1 cellular context compared by ENCODE assay signal in the genomic region with DNA sequence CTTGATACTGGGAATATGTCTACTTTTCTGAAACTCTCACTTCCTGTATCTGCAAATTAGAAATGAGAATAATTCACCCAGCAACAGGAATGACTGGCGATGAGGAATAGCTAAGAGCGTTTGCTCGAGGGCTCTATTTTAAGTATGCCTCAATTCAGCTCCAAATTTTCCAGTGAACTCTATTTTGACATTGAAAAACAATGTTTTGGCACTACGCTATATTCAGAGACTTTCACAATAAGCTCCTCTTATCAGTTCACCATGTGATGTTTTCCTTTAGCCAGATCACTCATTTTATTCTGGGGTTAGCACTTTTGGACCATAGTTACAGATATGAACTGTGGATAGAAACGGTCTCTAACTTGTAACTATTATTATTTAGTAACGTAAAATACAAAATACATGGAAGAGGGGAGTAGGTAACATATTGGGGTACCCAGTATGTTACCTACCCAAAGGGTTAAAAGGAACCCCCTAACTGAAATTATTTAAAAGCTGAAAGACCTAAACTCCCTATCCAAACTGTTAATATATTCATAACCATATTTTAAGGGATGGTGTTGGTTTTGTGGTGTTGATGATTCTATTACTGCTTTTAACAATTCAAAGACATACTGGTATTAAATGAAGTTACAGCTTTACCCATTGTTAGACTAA.
TF ChIP-seq lines count a peak whose summit lies in the region.

No MANE protein-coding gene starts in this region.

TF ChIP-seq in K562, 482 proteins besides CTCF, POLR2A, EP300 and RAD21:
- TF ChIP-seq PHB (CRISPR knock-in tag; IDR thresholded peaks at IDR 0.05) = no peak
- no peak for TF ChIP-seq RUNX1 (IDR thresholded peaks at IDR 0.05; ENCODE audit: low read depth)
- no peak for TF ChIP-seq ZBED1 (IDR thresholded peaks at IDR 0.05)
- TF ChIP-seq, protein P1, sequence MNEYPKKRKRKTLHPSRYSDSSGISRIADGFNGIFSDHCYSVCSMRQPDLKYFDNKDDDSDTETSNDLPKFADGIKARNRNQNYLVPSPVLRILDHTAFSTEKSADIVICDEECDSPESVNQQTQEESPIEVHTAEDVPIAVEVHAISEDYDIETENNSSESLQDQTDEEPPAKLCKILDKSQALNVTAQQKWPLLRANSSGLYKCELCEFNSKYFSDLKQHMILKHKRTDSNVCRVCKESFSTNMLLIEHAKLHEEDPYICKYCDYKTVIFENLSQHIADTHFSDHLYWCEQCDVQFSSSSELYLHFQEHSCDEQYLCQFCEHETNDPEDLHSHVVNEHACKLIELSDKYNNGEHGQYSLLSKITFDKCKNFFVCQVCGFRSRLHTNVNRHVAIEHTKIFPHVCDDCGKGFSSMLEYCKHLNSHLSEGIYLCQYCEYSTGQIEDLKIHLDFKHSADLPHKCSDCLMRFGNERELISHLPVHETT (CRISPR knock-in tag; conservative IDR thresholded peaks at IDR 0.05 in 1 of 2, IDR thresholded peaks at IDR 0.05 in 1 of 2) = no peak
- no peak for TF ChIP-seq ZNF507 (tag; conservative IDR thresholded peaks at IDR 0.05)
- no peak for TF ChIP-seq SREBF1 (IDR thresholded peaks at IDR 0.05; ENCODE audit: borderline replicate concordance, low read depth, low read length)
- 0 out of 2 replicates have a peak, but pooled peaks have one; percentile 31 for TF ChIP-seq SMARCA4 (IDR thresholded peaks at IDR 0.05)
- TF ChIP-seq, protein P2, sequence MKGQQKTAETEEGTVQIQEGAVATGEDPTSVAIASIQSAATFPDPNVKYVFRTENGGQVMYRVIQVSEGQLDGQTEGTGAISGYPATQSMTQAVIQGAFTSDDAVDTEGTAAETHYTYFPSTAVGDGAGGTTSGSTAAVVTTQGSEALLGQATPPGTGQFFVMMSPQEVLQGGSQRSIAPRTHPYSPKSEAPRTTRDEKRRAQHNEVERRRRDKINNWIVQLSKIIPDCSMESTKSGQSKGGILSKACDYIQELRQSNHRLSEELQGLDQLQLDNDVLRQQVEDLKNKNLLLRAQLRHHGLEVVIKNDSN (CRISPR knock-in tag; IDR thresholded peaks at IDR 0.05) = no peak
- no peak for TF ChIP-seq ZNF212 (CRISPR knock-in tag; IDR thresholded peaks at IDR 0.05)
- no peak for TF ChIP-seq JUNB (CRISPR knock-in tag; conservative IDR thresholded peaks at IDR 0.05)
- no peak for TF ChIP-seq ZNF140 (CRISPR knock-in tag; IDR thresholded peaks at IDR 0.05)
- TF ChIP-seq, protein P3, sequence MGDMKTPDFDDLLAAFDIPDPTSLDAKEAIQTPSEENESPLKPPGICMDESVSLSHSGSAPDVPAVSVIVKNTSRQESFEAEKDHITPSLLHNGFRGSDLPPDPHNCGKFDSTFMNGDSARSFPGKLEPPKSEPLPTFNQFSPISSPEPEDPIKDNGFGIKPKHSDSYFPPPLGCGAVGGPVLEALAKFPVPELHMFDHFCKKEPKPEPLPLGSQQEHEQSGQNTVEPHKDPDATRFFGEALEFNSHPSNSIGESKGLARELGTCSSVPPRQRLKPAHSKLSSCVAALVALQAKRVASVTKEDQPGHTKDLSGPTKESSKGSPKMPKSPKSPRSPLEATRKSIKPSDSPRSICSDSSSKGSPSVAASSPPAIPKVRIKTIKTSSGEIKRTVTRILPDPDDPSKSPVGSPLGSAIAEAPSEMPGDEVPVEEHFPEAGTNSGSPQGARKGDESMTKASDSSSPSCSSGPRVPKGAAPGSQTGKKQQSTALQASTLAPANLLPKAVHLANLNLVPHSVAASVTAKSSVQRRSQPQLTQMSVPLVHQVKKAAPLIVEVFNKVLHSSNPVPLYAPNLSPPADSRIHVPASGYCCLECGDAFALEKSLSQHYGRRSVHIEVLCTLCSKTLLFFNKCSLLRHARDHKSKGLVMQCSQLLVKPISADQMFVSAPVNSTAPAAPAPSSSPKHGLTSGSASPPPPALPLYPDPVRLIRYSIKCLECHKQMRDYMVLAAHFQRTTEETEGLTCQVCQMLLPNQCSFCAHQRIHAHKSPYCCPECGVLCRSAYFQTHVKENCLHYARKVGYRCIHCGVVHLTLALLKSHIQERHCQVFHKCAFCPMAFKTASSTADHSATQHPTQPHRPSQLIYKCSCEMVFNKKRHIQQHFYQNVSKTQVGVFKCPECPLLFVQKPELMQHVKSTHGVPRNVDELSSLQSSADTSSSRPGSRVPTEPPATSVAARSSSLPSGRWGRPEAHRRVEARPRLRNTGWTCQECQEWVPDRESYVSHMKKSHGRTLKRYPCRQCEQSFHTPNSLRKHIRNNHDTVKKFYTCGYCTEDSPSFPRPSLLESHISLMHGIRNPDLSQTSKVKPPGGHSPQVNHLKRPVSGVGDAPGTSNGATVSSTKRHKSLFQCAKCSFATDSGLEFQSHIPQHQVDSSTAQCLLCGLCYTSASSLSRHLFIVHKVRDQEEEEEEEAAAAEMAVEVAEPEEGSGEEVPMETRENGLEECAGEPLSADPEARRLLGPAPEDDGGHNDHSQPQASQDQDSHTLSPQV (IDR thresholded peaks at IDR 0.05) = 0 out of 2 replicates have a peak, but pooled peaks have one; percentile 27
- peak; percentile 77 for TF ChIP-seq CEBPB (tag; IDR thresholded peaks at IDR 0.05)
- 0 out of 2 replicates have a peak, but pooled peaks have one; percentile 43 for TF ChIP-seq DMBX1 (CRISPR knock-in tag; IDR thresholded peaks at IDR 0.05; ENCODE audit: borderline replicate concordance)
- TF ChIP-seq MEF2A (IDR thresholded peaks at IDR 0.05; ENCODE audit: control insufficient read depth, low read depth, low read length) = no peak
- TF ChIP-seq HMG20B (CRISPR knock-in tag; IDR thresholded peaks at IDR 0.05) = no peak
- 0 out of 2 replicates have a peak, but pooled peaks have one; percentile 8 for TF ChIP-seq RAD51 (IDR thresholded peaks at IDR 0.05; ENCODE audit: borderline replicate concordance, low read depth)
- TF ChIP-seq ELF1 (tag; IDR thresholded peaks at IDR 0.05) = peak; percentile 28; the same call in 1 of the 2 replicates
- no peak for TF ChIP-seq GTF2A2 (tag; IDR thresholded peaks at IDR 0.05)
- no peak for TF ChIP-seq ZNF583 (CRISPR knock-in tag; IDR thresholded peaks at IDR 0.05)
- TF ChIP-seq DDX20 (tag; IDR thresholded peaks at IDR 0.05; ENCODE audit: low read depth) = no peak
- TF ChIP-seq, protein P4, sequence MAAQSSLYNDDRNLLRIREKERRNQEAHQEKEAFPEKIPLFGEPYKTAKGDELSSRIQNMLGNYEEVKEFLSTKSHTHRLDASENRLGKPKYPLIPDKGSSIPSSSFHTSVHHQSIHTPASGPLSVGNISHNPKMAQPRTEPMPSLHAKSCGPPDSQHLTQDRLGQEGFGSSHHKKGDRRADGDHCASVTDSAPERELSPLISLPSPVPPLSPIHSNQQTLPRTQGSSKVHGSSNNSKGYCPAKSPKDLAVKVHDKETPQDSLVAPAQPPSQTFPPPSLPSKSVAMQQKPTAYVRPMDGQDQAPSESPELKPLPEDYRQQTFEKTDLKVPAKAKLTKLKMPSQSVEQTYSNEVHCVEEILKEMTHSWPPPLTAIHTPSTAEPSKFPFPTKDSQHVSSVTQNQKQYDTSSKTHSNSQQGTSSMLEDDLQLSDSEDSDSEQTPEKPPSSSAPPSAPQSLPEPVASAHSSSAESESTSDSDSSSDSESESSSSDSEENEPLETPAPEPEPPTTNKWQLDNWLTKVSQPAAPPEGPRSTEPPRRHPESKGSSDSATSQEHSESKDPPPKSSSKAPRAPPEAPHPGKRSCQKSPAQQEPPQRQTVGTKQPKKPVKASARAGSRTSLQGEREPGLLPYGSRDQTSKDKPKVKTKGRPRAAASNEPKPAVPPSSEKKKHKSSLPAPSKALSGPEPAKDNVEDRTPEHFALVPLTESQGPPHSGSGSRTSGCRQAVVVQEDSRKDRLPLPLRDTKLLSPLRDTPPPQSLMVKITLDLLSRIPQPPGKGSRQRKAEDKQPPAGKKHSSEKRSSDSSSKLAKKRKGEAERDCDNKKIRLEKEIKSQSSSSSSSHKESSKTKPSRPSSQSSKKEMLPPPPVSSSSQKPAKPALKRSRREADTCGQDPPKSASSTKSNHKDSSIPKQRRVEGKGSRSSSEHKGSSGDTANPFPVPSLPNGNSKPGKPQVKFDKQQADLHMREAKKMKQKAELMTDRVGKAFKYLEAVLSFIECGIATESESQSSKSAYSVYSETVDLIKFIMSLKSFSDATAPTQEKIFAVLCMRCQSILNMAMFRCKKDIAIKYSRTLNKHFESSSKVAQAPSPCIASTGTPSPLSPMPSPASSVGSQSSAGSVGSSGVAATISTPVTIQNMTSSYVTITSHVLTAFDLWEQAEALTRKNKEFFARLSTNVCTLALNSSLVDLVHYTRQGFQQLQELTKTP (IDR thresholded peaks at IDR 0.05; ENCODE audit: low read depth in 1 of 2, partially characterized antibody in 2 of 2) = no peak
- TF ChIP-seq, protein P5, sequence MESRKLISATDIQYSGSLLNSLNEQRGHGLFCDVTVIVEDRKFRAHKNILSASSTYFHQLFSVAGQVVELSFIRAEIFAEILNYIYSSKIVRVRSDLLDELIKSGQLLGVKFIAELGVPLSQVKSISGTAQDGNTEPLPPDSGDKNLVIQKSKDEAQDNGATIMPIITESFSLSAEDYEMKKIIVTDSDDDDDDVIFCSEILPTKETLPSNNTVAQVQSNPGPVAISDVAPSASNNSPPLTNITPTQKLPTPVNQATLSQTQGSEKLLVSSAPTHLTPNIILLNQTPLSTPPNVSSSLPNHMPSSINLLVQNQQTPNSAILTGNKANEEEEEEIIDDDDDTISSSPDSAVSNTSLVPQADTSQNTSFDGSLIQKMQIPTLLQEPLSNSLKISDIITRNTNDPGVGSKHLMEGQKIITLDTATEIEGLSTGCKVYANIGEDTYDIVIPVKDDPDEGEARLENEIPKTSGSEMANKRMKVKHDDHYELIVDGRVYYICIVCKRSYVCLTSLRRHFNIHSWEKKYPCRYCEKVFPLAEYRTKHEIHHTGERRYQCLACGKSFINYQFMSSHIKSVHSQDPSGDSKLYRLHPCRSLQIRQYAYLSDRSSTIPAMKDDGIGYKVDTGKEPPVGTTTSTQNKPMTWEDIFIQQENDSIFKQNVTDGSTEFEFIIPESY (CRISPR knock-in tag; IDR thresholded peaks at IDR 0.05) = no peak
